ENCODE assay signal across 20 cellular contexts in the genomic region with DNA sequence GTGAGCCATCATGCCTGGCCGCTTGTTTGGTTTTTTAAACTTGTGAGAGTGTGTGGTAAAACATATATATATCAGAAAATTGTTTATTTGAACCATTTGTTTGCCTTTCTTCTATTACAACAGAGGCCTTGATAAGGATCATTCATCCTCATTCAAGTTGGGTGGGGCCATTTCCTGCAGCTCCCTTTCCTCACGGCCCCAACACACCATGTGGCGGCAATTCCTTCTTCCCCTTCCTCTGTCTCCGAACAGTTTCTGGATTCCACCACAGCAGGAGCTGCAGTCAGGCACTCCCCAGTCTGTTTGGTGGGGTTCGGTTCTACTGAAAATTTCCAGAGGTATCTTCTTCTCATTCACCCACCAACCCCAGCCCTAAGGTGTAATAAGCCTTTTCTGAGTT. TPM values are rescaled to one million over a fixed set of nuclear protein-coding genes. Genes with fewer than 3 reads are reported as not detected.
A peak's percentile ranks its signal among the peaks of the same experiment; 100 is the strongest.
DNase-seq lines count a peak whose midpoint lies in the region; ATAC-seq and TF ChIP-seq lines count a peak whose summit lies in the region.
"Had no signal": no experiment of that assay in that cellular context is flagged by ENCODE, and none has a peak within 500 bp of the region (broad histone marks: within the 10 kb centered on the region; RNA-seq: fewer than 3 reads in every experiment).

No MANE protein-coding gene starts in this region.

- no peaks in the 10 kb centered on the region for H3K27me3 ChIP-seq in heart left ventricle
- no peaks in the 10 kb centered on the region for H3K27me3 ChIP-seq in right atrium auricular region
- no peaks in the 10 kb centered on the region for H3K27me3 ChIP-seq in naive thymus-derived CD4-positive, alpha-beta T cell (ENCODE audit: control insufficient read depth in 2 of 2, insufficient read depth in 2 of 2, low read length in 2 of 2)
- no peaks in the 10 kb centered on the region for H3K27me3 ChIP-seq in body of pancreas

- ATAC-seq in heart left ventricle (peak in 3 of 4 donors; percentile 45 to 71 (median 46)), WTC11 (peak; percentile 23; the same call in 1 of the 2 replicates), HG03280 (IDR thresholded peaks at IDR 0.05; ENCODE audit: unreplicated experiment) (no peak), natural killer cell (no peak), body of pancreas (no peak)
- no peak for ATAC-seq in naive thymus-derived CD4-positive, alpha-beta T cell
- ATAC-seq: left lobe of liver; naive thymus-derived CD8-positive, alpha-beta T cell had no signal

- WGBS in heart left ventricle, 4 donors, result 57 to 77% (median 67%) methylated on average over 5 of the region's 5 CpGs
- WGBS in body of pancreas, 2 donors, result 78 to 80% methylated on average over 5 of the region's 5 CpGs

- TF ChIP-seq POLR2A in heart left ventricle (IDR thresholded peaks at IDR 0.05) (no peak), body of pancreas (IDR thresholded peaks at IDR 0.05) (no peak)

- H3K4me3 ChIP-seq in heart left ventricle (no peak overlapping the region), right atrium auricular region (no peak overlapping the region), body of pancreas (no peak overlapping the region)
- no peak overlapping the region for H3K4me3 ChIP-seq in naive thymus-derived CD4-positive, alpha-beta T cell (ENCODE audit: low read length)
- H3K4me3 ChIP-seq: PC-9, thoracic aorta had no signal

- no peak overlapping the region for H3K4me3 Mint-ChIP-seq in WTC11
- peak overlapping the region in 7 of 10 donors; percentile 6 to 73 (median 40) for H3K4me3 Mint-ChIP-seq in naive thymus-derived CD4-positive, alpha-beta T cell
- no peak overlapping the region for H3K4me3 Mint-ChIP-seq in natural killer cell
- H3K4me3 Mint-ChIP-seq: activated naive CD4-positive, alpha-beta T cell treated with anti-CD3 and anti-CD28 coated beads, Interleukin-2, amount 50 U/mL, for 24 hours had no signal

- H3K27me3 Mint-ChIP-seq in WTC11 (ENCODE audit: low read depth) (no peaks in the 10 kb centered on the region), natural killer cell (ENCODE audit: low read depth in 2 of 2) (peaks cover 5% of the 10 kb centered on the region in 2 donors)
- H3K27me3 Mint-ChIP-seq in naive thymus-derived CD4-positive, alpha-beta T cell, result peaks cover 0 to 3% (median 0%) of the 10 kb centered on the region in 5 donors
- H3K27me3 Mint-ChIP-seq: activated naive CD4-positive, alpha-beta T cell treated with anti-CD3 and anti-CD28 coated beads, Interleukin-2, amount 50 U/mL, for 24 hours; naive thymus-derived CD8-positive, alpha-beta T cell had no signal

- H3K9me3 ChIP-seq in heart left ventricle (peaks cover 0 to 5% (median 0%) of the 10 kb centered on the region in 12 donors), right atrium auricular region (no peaks in the 10 kb centered on the region), body of pancreas (no peaks in the 10 kb centered on the region)
- no peaks in the 10 kb centered on the region for H3K9me3 ChIP-seq in naive thymus-derived CD4-positive, alpha-beta T cell (ENCODE audit: control insufficient read depth in 2 of 3, low read length in 3 of 3)
- H3K9me3 ChIP-seq: thoracic aorta had no signal

- H3K9me3 Mint-ChIP-seq in WTC11 (peaks cover 8% of the 10 kb centered on the region), natural killer cell (peaks cover 0 to 2% of the 10 kb centered on the region in 2 donors)
- H3K9me3 Mint-ChIP-seq in naive thymus-derived CD4-positive, alpha-beta T cell, result peaks cover 0 to 2% (median 0%) of the 10 kb centered on the region in 11 donors
- H3K9me3 Mint-ChIP-seq: activated naive CD4-positive, alpha-beta T cell treated with anti-CD3 and anti-CD28 coated beads, Interleukin-2, amount 50 U/mL, for 24 hours had no signal

- H3K4me1 Mint-ChIP-seq in WTC11, result peaks cover 23% of the 10 kb centered on the region
- peaks cover 15 to 63% (median 56%) of the 10 kb centered on the region in 7 donors for H3K4me1 Mint-ChIP-seq in naive thymus-derived CD4-positive, alpha-beta T cell
- H3K4me1 Mint-ChIP-seq in natural killer cell, result peaks cover 0 to 4% of the 10 kb centered on the region in 2 donors

- H3K36me3 Mint-ChIP-seq in WTC11 (no peaks in the 10 kb centered on the region), natural killer cell (no peaks in the 10 kb centered on the region)
- peaks cover 0 to 2% (median 0%) of the 10 kb centered on the region in 5 donors for H3K36me3 Mint-ChIP-seq in naive thymus-derived CD4-positive, alpha-beta T cell
- H3K36me3 Mint-ChIP-seq: activated naive CD4-positive, alpha-beta T cell treated with anti-CD3 and anti-CD28 coated beads, Interleukin-2, amount 50 U/mL, for 24 hours; naive thymus-derived CD8-positive, alpha-beta T cell had no signal

- in situ Hi-C loops in KBM-7 (cut with MboI; ENCODE audit: low pct_unique_long_range_greater_than_20kb, low sequenced_read_pairs), result no loop called here

- CTCF ChIA-PET in WTC11 (lab: Charles Lee), result interaction anchor here (0.8 to 6.1 kb wide), 4 partner anchors 18 to 124 kb away, joined by 4 to 27 read pairs (median 4); no protein-coding TSS in a partner anchor
- CTCF ChIA-PET in naive thymus-derived CD4-positive, alpha-beta T cell (lab: Charles Lee), result interaction anchor here (0.6 to 1.1 kb wide), 3 partner anchors 16 to 66 kb away, joined by 3 to 13 read pairs (median 7); no protein-coding TSS in a partner anchor

- DNase-seq in heart left ventricle (peak in 2 of 5 donors; percentile 25 to 35), right atrium auricular region (ENCODE audit: low spot score) (no peak), KBM-7 (peak; percentile 30), WTC11 (ENCODE audit: low spot score) (no peak), natural killer cell (no peak), body of pancreas (no peak)
- DNase-seq in naive thymus-derived CD4-positive, alpha-beta T cell, result no peak
- DNase-seq: ACHN; naive thymus-derived CD8-positive, alpha-beta T cell; NK-92 treated with Interleukin-12 subunit alpha and Interleukin-12 subunit beta, amount 100 ng/mL, for 24 hours; SHP77; stimulated activated CD4-positive, alpha-beta T cell treated with anti-CD3 and anti-CD28 coated beads, Interleukin-12 subunit alpha, Interleukin-12 subunit beta, amount 100 ng/mL, for 4 hours; stimulated activated CD4-positive, alpha-beta T cell treated with anti-CD3 and anti-CD28 coated beads, Interleukin-4, amount 100 ng/mL, for 4 hours; stimulated activated naive CD4-positive, alpha-beta T cell treated with Interleukin-2 at 50 U/mL for 16 hours; WERI-Rb-1 had no signal

- intact Hi-C loops in heart left ventricle (cut with DNase I), result loop anchor here in 4 of 10 donors (2.0 to 5.0 kb wide), 4 partner anchors 39 to 129 kb away; a partner anchor contains a TSS
- intact Hi-C loops in naive thymus-derived CD4-positive, alpha-beta T cell (cut with micrococcal nuclease), result no loop called here
- intact Hi-C loops in natural killer cell (cut with micrococcal nuclease), result no loop called here
- intact Hi-C loops in body of pancreas (cut with DNase I), result no loop called here

- H3K27ac ChIP-seq in heart left ventricle (peak overlapping the region in 11 of 12 donors; percentile 5 to 78 (median 53)), right atrium auricular region (no peak overlapping the region), body of pancreas (no peak overlapping the region)
- H3K27ac ChIP-seq in naive thymus-derived CD4-positive, alpha-beta T cell (ENCODE audit: low read depth, low read length), result no peak overlapping the region
- H3K27ac ChIP-seq: PC-9, thoracic aorta, WERI-Rb-1 had no signal

- H3K4me1 ChIP-seq in heart left ventricle (peaks cover 0 to 43% (median 18%) of the 10 kb centered on the region in 12 donors), right atrium auricular region (peaks cover 0 to 23% of the 10 kb centered on the region in 2 donors), body of pancreas (peaks cover 9% of the 10 kb centered on the region)
- H3K4me1 ChIP-seq in naive thymus-derived CD4-positive, alpha-beta T cell (ENCODE audit: control insufficient read depth in 2 of 2, insufficient read depth in 2 of 2, low read length in 2 of 2), result peaks cover 0 to 23% of the 10 kb centered on the region in 2 donors

- POLR2A ChIA-PET in WTC11 (lab: Charles Lee), result no interaction called here
- POLR2A ChIA-PET in naive thymus-derived CD4-positive, alpha-beta T cell (lab: Charles Lee), result interaction anchor here (0.6 to 5.0 kb wide), 4 partner anchors 14 to 1601 kb away, joined by 3 to 28 read pairs (median 4); no protein-coding TSS in a partner anchor

- peak overlapping the region; percentile 48; the same call in 1 of the 2 replicates for H3K27ac Mint-ChIP-seq in WTC11
- H3K27ac Mint-ChIP-seq in naive thymus-derived CD4-positive, alpha-beta T cell, result peak overlapping the region in 6 of 9 donors; percentile 0 to 72 (median 38)
- H3K27ac Mint-ChIP-seq in natural killer cell, result no peak overlapping the region
- H3K27ac Mint-ChIP-seq: activated naive CD4-positive, alpha-beta T cell treated with anti-CD3 and anti-CD28 coated beads, Interleukin-2, amount 50 U/mL, for 24 hours had no signal

- TF ChIP-seq CTCF in heart left ventricle (IDR thresholded peaks at IDR 0.05), result no peak
- TF ChIP-seq CTCF in right atrium auricular region (IDR thresholded peaks at IDR 0.05), result no peak
- no peak for TF ChIP-seq CTCF in WTC11 (IDR thresholded peaks at IDR 0.05)
- no peak for TF ChIP-seq CTCF in natural killer cell (IDR thresholded peaks at IDR 0.05)
- no peak for TF ChIP-seq CTCF in body of pancreas (IDR thresholded peaks at IDR 0.05)

- H3K36me3 ChIP-seq in heart left ventricle, result no peaks in the 10 kb centered on the region
- no peaks in the 10 kb centered on the region for H3K36me3 ChIP-seq in right atrium auricular region
- H3K36me3 ChIP-seq in naive thymus-derived CD4-positive, alpha-beta T cell (ENCODE audit: control insufficient read depth in 2 of 3, insufficient read depth in 3 of 3, low read length in 3 of 3), result no peaks in the 10 kb centered on the region
- H3K36me3 ChIP-seq in body of pancreas (replicated peaks in 1 of 2; ENCODE audit: insufficient read depth in 1 of 2, low read depth in 2 of 2), result no peaks in the 10 kb centered on the region
- H3K36me3 ChIP-seq: thoracic aorta, WERI-Rb-1 had no signal

TF ChIP-seq in WTC11, 78 proteins besides CTCF, POLR2A, EP300 and RAD21 (continues in another document):
- TF ChIP-seq RELA (CRISPR knock-in tag; IDR thresholded peaks at IDR 0.05; ENCODE audit: borderline replicate concordance), result no peak
- no peak for TF ChIP-seq CREB1 (CRISPR knock-in tag; IDR thresholded peaks at IDR 0.05)
- no peak for TF ChIP-seq FOXJ3 (CRISPR knock-in tag; IDR thresholded peaks at IDR 0.05; ENCODE audit: borderline replicate concordance)

RNA-seq across cellular contexts. Expression of a gene that starts 42.0 kb away (rescaled TPM):
- total RNA-seq in heart left ventricle (100 to 1,000 TPM in 4 of 9 donors, 10 to 100 TPM in 5; 59.7 to 116 (median 93.4) TPM), right atrium auricular region (10 to 100 TPM; 55.4 to 88.4 TPM), WTC11 (2021) (45.2 to 54.7 TPM (median 50.2 TPM) in 3 replicates), natural killer cell (100 to 1,000 TPM in 1 of 3 donors, 10 to 100 TPM in 2; 63.4 to 105 (median 80.5) TPM), body of pancreas (10 to 100 TPM; 13.5 to 21.3 TPM)
- polyA plus RNA-seq in heart left ventricle, result 10 to 100 TPM; 32.8 to 55.4 TPM
- total RNA-seq in naive thymus-derived CD4-positive, alpha-beta T cell, result 100 to 1,000 TPM in 4 of 5 experiments, 10 to 100 TPM in 1; 79.0 to 200 (median 107) TPM
- 1 to 10 TPM; 4.4 to 5.5 TPM for polyA plus RNA-seq in naive thymus-derived CD4-positive, alpha-beta T cell

Comparison
In these comparisons a context has a peak if more than half of its experiments do, and no peak if none do; other contexts are left out.
1. H3K27ac ChIP-seq: peak in heart left ventricle (11 of 12); none in right atrium auricular region (0 of 2), naive thymus-derived CD4-positive, alpha-beta T cell (single experiment) and body of pancreas (0 of 4).
2. ATAC-seq: peak in heart left ventricle (3 of 4) and WTC11 (single experiment); none in naive thymus-derived CD4-positive, alpha-beta T cell (single experiment), HG03280 (single experiment), natural killer cell (0 of 3) and body of pancreas (single experiment).
3. H3K27ac Mint-ChIP-seq: peak in WTC11 (single experiment) and naive thymus-derived CD4-positive, alpha-beta T cell (6 of 9); none in natural killer cell (0 of 2).
4. H3K4me3 Mint-ChIP-seq: peak in naive thymus-derived CD4-positive, alpha-beta T cell (7 of 10); none in WTC11 (single experiment) and natural killer cell (single experiment).